ENCODE assay signal across 1 cellular context in the genomic region with DNA sequence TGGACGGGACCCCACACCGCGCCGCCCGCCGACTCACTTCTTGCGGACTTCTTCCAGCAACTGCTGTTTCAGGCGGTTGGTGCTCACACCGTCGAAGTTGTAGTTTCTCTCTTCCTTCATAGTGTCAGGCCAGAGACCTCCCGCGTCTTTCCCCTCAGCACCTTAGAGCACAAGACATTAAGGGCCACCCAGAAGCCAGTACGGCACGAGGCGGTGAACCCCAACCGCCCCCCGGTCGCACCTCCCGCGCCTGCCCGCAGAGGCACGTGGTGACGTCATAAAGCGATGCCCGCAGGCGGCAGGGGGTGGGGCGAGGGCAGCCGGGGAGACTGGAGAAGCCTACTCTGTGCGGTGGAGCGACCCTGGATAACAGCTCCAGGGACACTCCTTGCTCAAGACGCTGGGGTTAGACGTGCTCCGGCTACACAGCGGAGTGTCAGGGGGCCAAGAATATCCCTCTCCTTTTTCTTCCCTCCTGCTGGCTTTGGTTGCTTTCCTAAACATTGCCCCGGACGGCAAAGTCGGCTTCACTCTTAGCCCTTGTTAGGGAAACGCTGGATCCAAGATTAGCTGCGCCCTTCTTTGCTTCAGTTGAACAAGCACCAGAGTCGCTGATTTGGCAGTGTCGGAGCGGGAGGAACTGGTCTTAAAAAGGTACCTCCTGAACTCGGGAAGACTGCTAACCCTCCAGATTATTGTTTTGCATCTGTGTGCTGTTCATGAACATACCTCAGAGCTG.
A peak's percentile ranks its signal among the peaks of the same experiment; 100 is the strongest.
TF ChIP-seq lines count a peak whose summit lies in the region.

Gene CCDC169, minus strand, starts transcription at position 215 of the 739 bp plus-strand sequence. Its CDS starts 95 bp downstream, at position 120.

TF ChIP-seq in K562, 482 proteins besides CTCF, POLR2A, EP300 and RAD21 (continued from another document and continues in another):
- TF ChIP-seq, protein P1, sequence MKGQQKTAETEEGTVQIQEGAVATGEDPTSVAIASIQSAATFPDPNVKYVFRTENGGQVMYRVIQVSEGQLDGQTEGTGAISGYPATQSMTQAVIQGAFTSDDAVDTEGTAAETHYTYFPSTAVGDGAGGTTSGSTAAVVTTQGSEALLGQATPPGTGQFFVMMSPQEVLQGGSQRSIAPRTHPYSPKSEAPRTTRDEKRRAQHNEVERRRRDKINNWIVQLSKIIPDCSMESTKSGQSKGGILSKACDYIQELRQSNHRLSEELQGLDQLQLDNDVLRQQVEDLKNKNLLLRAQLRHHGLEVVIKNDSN (CRISPR knock-in tag; IDR thresholded peaks at IDR 0.05) = peak; percentile 53
- TF ChIP-seq PML (IDR thresholded peaks at IDR 0.05; ENCODE audit: low read length) = peak; percentile 38; the same call in 1 of the 2 replicates
- TF ChIP-seq MYC (IDR thresholded peaks at IDR 0.05; ENCODE audit: low read depth, low read length) = peak; percentile 82
- TF ChIP-seq MYC (CRISPR knock-in tag; IDR thresholded peaks at IDR 0.05; ENCODE audit: borderline replicate concordance, low read depth) = no peak
- TF ChIP-seq PRPF4 (IDR thresholded peaks at IDR 0.05; ENCODE audit: insufficient read depth, low read depth, low read length, poor library complexity, severe bottlenecking) = no peak
- 0 out of 2 replicates have a peak, but pooled peaks have one; percentile 24 for TF ChIP-seq ARID1B (IDR thresholded peaks at IDR 0.05)
- TF ChIP-seq RB1 (IDR thresholded peaks at IDR 0.05; ENCODE audit: low read depth) = no peak; the same call in 1 of the 2 replicates
- peak; percentile 78 for TF ChIP-seq SUPT5H (IDR thresholded peaks at IDR 0.05)
- peak; percentile 20 for TF ChIP-seq E2F8 (IDR thresholded peaks at IDR 0.05; ENCODE audit: low read depth, partially characterized antibody)
- no peak for TF ChIP-seq COPS2 (conservative IDR thresholded peaks at IDR 0.05)
- TF ChIP-seq DMBX1 (CRISPR knock-in tag; IDR thresholded peaks at IDR 0.05; ENCODE audit: borderline replicate concordance) = no peak
- no peak for TF ChIP-seq POLR3G (IDR thresholded peaks at IDR 0.05; ENCODE audit: extremely low read depth, insufficient read length, insufficient replicate concordance)
- TF ChIP-seq E2F1 (CRISPR knock-in tag; IDR thresholded peaks at IDR 0.05) = no peak
- TF ChIP-seq E2F6 (IDR thresholded peaks at IDR 0.05; ENCODE audit: borderline replicate concordance in 1 of 2, extremely low read depth in 1 of 2, insufficient read depth in 1 of 2, insufficient read length in 1 of 2, low read depth in 1 of 2, low read length in 1 of 2, poor library complexity in 1 of 2, severe bottlenecking in 1 of 2) = peak; percentile 64 to 85
- TF ChIP-seq ATF7 (IDR thresholded peaks at IDR 0.05) = peak; percentile 98
- no peak for TF ChIP-seq SRSF9 (IDR thresholded peaks at IDR 0.05; ENCODE audit: borderline replicate concordance, low read depth, low read length)
- TF ChIP-seq KDM5B (IDR thresholded peaks at IDR 0.05; ENCODE audit: insufficient replicate concordance, low read depth, low read length) = peak; percentile 79
- TF ChIP-seq ZNF75A (CRISPR knock-in tag; IDR thresholded peaks at IDR 0.05) = no peak
- no peak for TF ChIP-seq ZBTB1 (CRISPR knock-in tag; IDR thresholded peaks at IDR 0.05; ENCODE audit: borderline replicate concordance, low read depth)
- TF ChIP-seq TFAP4 (CRISPR knock-in tag; IDR thresholded peaks at IDR 0.05; ENCODE audit: borderline replicate concordance) = peak; percentile 67; the same call in 1 of the 2 replicates
- TF ChIP-seq MYNN (IDR thresholded peaks at IDR 0.05) = 0 out of 2 replicates have a peak, but pooled peaks have one; percentile 35
- TF ChIP-seq MYNN (CRISPR knock-in tag; IDR thresholded peaks at IDR 0.05) = no peak
- TF ChIP-seq TAF1 (IDR thresholded peaks at IDR 0.05; ENCODE audit: control insufficient read depth, extremely low read depth, insufficient read depth, low read length, severe bottlenecking) = peak; percentile 53
- TF ChIP-seq, protein P2, sequence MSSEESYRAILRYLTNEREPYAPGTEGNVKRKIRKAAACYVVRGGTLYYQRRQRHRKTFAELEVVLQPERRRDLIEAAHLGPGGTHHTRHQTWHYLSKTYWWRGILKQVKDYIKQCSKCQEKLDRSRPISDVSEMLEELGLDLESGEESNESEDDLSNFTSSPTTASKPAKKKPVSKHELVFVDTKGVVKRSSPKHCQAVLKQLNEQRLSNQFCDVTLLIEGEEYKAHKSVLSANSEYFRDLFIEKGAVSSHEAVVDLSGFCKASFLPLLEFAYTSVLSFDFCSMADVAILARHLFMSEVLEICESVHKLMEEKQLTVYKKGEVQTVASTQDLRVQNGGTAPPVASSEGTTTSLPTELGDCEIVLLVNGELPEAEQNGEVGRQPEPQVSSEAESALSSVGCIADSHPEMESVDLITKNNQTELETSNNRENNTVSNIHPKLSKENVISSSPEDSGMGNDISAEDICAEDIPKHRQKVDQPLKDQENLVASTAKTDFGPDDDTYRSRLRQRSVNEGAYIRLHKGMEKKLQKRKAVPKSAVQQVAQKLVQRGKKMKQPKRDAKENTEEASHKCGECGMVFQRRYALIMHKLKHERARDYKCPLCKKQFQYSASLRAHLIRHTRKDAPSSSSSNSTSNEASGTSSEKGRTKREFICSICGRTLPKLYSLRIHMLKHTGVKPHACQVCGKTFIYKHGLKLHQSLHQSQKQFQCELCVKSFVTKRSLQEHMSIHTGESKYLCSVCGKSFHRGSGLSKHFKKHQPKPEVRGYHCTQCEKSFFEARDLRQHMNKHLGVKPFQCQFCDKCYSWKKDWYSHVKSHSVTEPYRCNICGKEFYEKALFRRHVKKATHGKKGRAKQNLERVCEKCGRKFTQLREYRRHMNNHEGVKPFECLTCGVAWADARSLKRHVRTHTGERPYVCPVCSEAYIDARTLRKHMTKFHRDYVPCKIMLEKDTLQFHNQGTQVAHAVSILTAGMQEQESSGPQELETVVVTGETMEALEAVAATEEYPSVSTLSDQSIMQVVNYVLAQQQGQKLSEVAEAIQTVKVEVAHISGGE (CRISPR knock-in tag; IDR thresholded peaks at IDR 0.05) = no peak
- no peak for TF ChIP-seq ID3 (CRISPR knock-in tag; IDR thresholded peaks at IDR 0.05)
- no peak for TF ChIP-seq ID3 (tag; IDR thresholded peaks at IDR 0.05)
- peak; percentile 69 for TF ChIP-seq PHF20 (IDR thresholded peaks at IDR 0.05; ENCODE audit: partially characterized antibody)
- TF ChIP-seq KLF6 (CRISPR knock-in tag; IDR thresholded peaks at IDR 0.05; ENCODE audit: borderline replicate concordance) = no peak
- TF ChIP-seq DACH1 (IDR thresholded peaks at IDR 0.05; ENCODE audit: partially characterized antibody) = no peak
- TF ChIP-seq RBBP5 (IDR thresholded peaks at IDR 0.05; ENCODE audit: borderline replicate concordance, insufficient read depth, low read length, poor library complexity, severe bottlenecking) = peak; percentile 78
- peak; percentile 83 for TF ChIP-seq JUND (IDR thresholded peaks at IDR 0.05; ENCODE audit: borderline replicate concordance, low read depth, low read length)
- TF ChIP-seq JUND (tag; IDR thresholded peaks at IDR 0.05; ENCODE audit: borderline replicate concordance, low read depth, low read length) = peak; percentile 63; the same call in 1 of the 3 replicates
- no peak for TF ChIP-seq ETS2 (tag; IDR thresholded peaks at IDR 0.05; ENCODE audit: borderline replicate concordance, poor library complexity, severe bottlenecking)
- TF ChIP-seq MAX (CRISPR knock-in tag; IDR thresholded peaks at IDR 0.05) = peak; percentile 91
- TF ChIP-seq HNRNPK (IDR thresholded peaks at IDR 0.05; ENCODE audit: low read depth, low read length, poor library complexity, severe bottlenecking) = no peak
- no peak for TF ChIP-seq NUFIP1 (IDR thresholded peaks at IDR 0.05; ENCODE audit: partially characterized antibody)
- TF ChIP-seq NRF1 (conservative IDR thresholded peaks at IDR 0.05 in 1 of 2, IDR thresholded peaks at IDR 0.05 in 1 of 2) = peak; percentile 72 to 78
- no peak for TF ChIP-seq ZNF165 (CRISPR knock-in tag; IDR thresholded peaks at IDR 0.05; ENCODE audit: borderline replicate concordance)
- TF ChIP-seq ZNF717 (CRISPR knock-in tag; IDR thresholded peaks at IDR 0.05) = no peak
- no peak for TF ChIP-seq ERF (CRISPR knock-in tag; IDR thresholded peaks at IDR 0.05)
- TF ChIP-seq GMEB1 (CRISPR knock-in tag; IDR thresholded peaks at IDR 0.05) = peak; percentile 64
- no peak for TF ChIP-seq GTF2A2 (tag; IDR thresholded peaks at IDR 0.05)
- TF ChIP-seq, protein P3, sequence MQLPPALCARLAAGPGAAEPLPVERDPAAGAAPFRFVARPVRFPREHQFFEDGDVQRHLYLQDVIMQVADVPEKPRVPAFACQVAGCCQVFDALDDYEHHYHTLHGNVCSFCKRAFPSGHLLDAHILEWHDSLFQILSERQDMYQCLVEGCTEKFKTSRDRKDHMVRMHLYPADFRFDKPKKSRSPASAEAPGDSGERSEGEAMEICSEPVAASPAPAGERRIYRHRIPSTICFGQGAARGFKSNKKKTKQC (CRISPR knock-in tag; IDR thresholded peaks at IDR 0.05) = 0 out of 2 replicates have a peak, but pooled peaks have one; percentile 63
- no peak for TF ChIP-seq TGIF2 (CRISPR knock-in tag; IDR thresholded peaks at IDR 0.05)
- peak; percentile 61 to 84 for TF ChIP-seq MNT (conservative IDR thresholded peaks at IDR 0.05)
- no peak for TF ChIP-seq MCM5 (IDR thresholded peaks at IDR 0.05; ENCODE audit: low read depth)
- TF ChIP-seq ESRRA (IDR thresholded peaks at IDR 0.05; ENCODE audit: borderline replicate concordance, low read depth) = no peak
- no peak for TF ChIP-seq MIER1 (IDR thresholded peaks at IDR 0.05; ENCODE audit: low read depth)
- TF ChIP-seq RBM17 (IDR thresholded peaks at IDR 0.05; ENCODE audit: borderline replicate concordance, low read depth, low read length) = no peak
- TF ChIP-seq RUNX1 (IDR thresholded peaks at IDR 0.05; ENCODE audit: low read depth) = no peak
